In genomic region chr15:73988075-73988969, GRCh38 we compare ENCODE assay signal across 1 cellular context.
TF ChIP-seq lines count a peak whose summit lies in the region.

No MANE protein-coding gene starts in this region.

TF ChIP-seq in HCT116, 20 proteins besides CTCF, POLR2A, EP300 and RAD21 (continued from another document):
- TF ChIP-seq ZBTB33 (IDR thresholded peaks at IDR 0.05; ENCODE audit: extremely low read depth, insufficient replicate concordance, low read length) (no peak), REST (IDR thresholded peaks at IDR 0.05; ENCODE audit: low read depth) (no peak), ELF1 (IDR thresholded peaks at IDR 0.05; ENCODE audit: borderline replicate concordance, low read depth) (no peak), YY1 (IDR thresholded peaks at IDR 0.05; ENCODE audit: extremely low read depth, insufficient replicate concordance, low read depth, low read length) (no peak), SP1 (IDR thresholded peaks at IDR 0.05; ENCODE audit: low read depth) (no peak), POLR2AphosphoS5 (IDR thresholded peaks at IDR 0.05; ENCODE audit: low read depth, low read length) (no peak), ZFX (IDR thresholded peaks at IDR 0.05) (no peak), CBX3 (IDR thresholded peaks at IDR 0.05; ENCODE audit: low read depth) (no peak), SIN3A (IDR thresholded peaks at IDR 0.05; ENCODE audit: low read depth) (no peak), SRF (IDR thresholded peaks at IDR 0.05; ENCODE audit: low read depth) (no peak)
